Comparison of ENCODE assay signal across 1 cellular context in the genomic region with DNA sequence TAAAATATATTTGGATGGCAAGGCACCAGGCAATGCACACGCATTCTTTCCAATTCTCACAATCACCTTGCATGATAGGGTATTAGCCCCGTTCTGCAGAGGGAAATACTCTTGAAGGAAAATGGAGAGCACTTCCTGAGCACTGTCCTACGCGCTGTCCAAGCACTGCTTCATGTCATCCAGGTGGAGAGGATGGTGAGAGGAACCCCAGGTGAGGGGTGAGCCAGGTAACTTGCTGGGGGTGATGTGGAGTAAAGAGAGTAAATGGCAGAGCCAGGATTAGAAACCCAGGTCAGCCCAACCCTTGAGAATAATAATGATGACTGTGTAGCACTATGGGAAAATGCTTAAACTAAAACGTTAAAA.
TF ChIP-seq lines count a peak whose summit lies in the region.

No MANE protein-coding gene starts in this region.

TF ChIP-seq in GM23338, 12 proteins besides CTCF, POLR2A, EP300 and RAD21 (continued from another document):
- no peak for TF ChIP-seq ETS1 (IDR thresholded peaks at IDR 0.05)
- TF ChIP-seq JUNB (IDR thresholded peaks at IDR 0.05; ENCODE audit: unreplicated experiment), result no peak
- TF ChIP-seq EZH2 (IDR thresholded peaks at IDR 0.05; ENCODE audit: low read depth, unreplicated experiment), result no peak
- no peak for TF ChIP-seq ZNF114 (CRISPR knock-in tag; IDR thresholded peaks at IDR 0.05)
- no peak for TF ChIP-seq STAT1 (IDR thresholded peaks at IDR 0.05; ENCODE audit: unreplicated experiment)
